24 cellular contexts compared by ENCODE assay signal in genomic region chr16:82085380-82085779, GRCh38. TPM values are rescaled to one million over a fixed set of nuclear protein-coding genes. Genes with fewer than 3 reads are reported as not detected.
"Had no signal": no experiment of that assay in that cellular context is flagged by ENCODE, and none has a peak within 500 bp of the region (broad histone marks: within the 10 kb centered on the region; RNA-seq: fewer than 3 reads in every experiment).

No MANE protein-coding gene starts in this region.

- H3K9me3 ChIP-seq: MG63, SJSA1 had no signal

- H3K27me3 ChIP-seq: MG63, SJSA1 had no signal

- H3K36me3 ChIP-seq: MG63, SJSA1 had no signal

- H3K4me3 ChIP-seq: MG63, SJSA1, SK-N-MC had no signal

- H3K27ac ChIP-seq: SJSA1, SK-N-MC had no signal

- DNase-seq: IMR-90, Karpas-422, KG1, MG63, NCI-H1092, NCI-H1105 treated with DMSO at 0.1 percent for 48 hours, NCI-H1417 treated with DMSO at 0.1 percent for 48 hours, NCI-H146, NCI-H1694 treated with DMSO at 0.1 percent for 48 hours, NCI-H1930, NCI-H2081, NCI-H2107, NCI-H2227 treated with DMSO at 0.1 percent for 48 hours, NCI-H446, NCI-H510A, NCI-H524 treated with DMSO at 0.1 percent for 48 hours, NCI-H69, NCI-H774, Right ventricle myocardium superior, RPMI8226, SIG-M5 had no signal

- FAIRE-seq: RCC 7860 had no signal

RNA-seq across cellular contexts. Expression of gene HSD17B2, which starts 50.3 kb away (rescaled TPM):
- total RNA-seq: Right ventricle myocardium superior had no signal
